Comparison of ENCODE assay signal across 23 cellular contexts in the genomic region with DNA sequence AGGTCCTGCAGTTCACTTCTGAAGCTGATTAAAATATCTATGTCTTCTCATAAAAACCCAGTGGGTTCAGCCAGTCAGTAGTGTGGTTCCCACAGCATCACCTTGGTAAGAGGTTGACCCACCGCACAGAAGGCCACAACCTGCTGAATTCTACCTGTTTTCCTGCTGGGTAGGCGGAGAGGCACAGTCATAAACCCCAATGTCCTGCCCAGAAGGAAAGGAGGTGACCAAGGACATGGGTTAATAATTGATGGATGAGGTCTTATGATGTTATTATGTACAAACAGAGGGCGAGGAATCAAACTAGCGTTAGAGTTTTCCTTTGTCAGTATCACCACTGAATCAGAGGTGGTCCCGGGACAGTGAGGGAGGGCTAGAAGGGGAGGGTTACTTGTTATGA.
"Had no signal": no experiment of that assay in that cellular context is flagged by ENCODE, and none has a peak within 500 bp of the region (broad histone marks: within the 10 kb centered on the region; RNA-seq: fewer than 3 reads in every experiment).

No MANE protein-coding gene starts in this region.

- H3K36me3 ChIP-seq: gastrocnemius medialis, left ventricle myocardium inferior, thoracic aorta, upper lobe of right lung had no signal

- ATAC-seq: gastrocnemius medialis, upper lobe of right lung had no signal

- H3K27ac Mint-ChIP-seq: activated naive CD4-positive, alpha-beta T cell treated with anti-CD3 and anti-CD28 coated beads, Interleukin-2, amount 10 ng/mL, durations not matched to agents 7 days and 5 days; endodermal cell; T-helper 1 cell treated with Interleukin-12 subunit alpha and Interleukin-12 subunit beta and Interleukin-4 antibody, amounts not matched to agents 30 μg/mL and 1 μg/mL, for 36 hours had no signal

- DNase-seq: activated CD4-positive, alpha-beta T cell treated with anti-CD3 and anti-CD28 coated beads for 4 hours; activated CD4-positive, alpha-beta T cell treated with anti-CD3 and anti-CD28 coated beads, Interleukin-2, amount 50 U/mL, for 48 hours; activated CD4-positive, CD25-positive, alpha-beta regulatory T cell; activated effector memory CD4-positive, alpha-beta T cell treated with anti-CD3 and anti-CD28 coated beads, Interleukin-2, amount 50 U/mL, for 16 hours; activated naive CD4-positive, alpha-beta T cell treated with anti-CD3 and anti-CD28 coated beads, Interleukin-2, amount 10 ng/mL, durations not matched to agents 7 days and 5 days; activated T-cell treated with anti-CD3 and anti-CD28 coated beads for 4 hours; amygdala; cerebellar nuclear complex; cortex of kidney; endodermal cell; esophagus squamous epithelium; gastrocnemius medialis; islet precursor cell; left ventricle myocardium inferior; midbrain; nucleus accumbens; retina; stimulated activated CD4-positive, alpha-beta T cell treated with anti-CD3 and anti-CD28 coated beads, Interleukin-4, amount 100 ng/mL, for 24 hours; stimulated activated naive CD4-positive, alpha-beta T cell treated with Interleukin-2 at 50 U/mL for 16 hours; T1000; upper lobe of right lung had no signal

- H3K9me3 ChIP-seq: esophagus squamous epithelium, gastrocnemius medialis, left ventricle myocardium inferior, thoracic aorta, upper lobe of right lung had no signal

- H3K4me1 ChIP-seq: upper lobe of right lung had no signal

- H3K9me3 Mint-ChIP-seq: activated naive CD4-positive, alpha-beta T cell treated with anti-CD3 and anti-CD28 coated beads, Interleukin-2, amount 10 ng/mL, durations not matched to agents 7 days and 5 days; endodermal cell; T-helper 1 cell treated with Interleukin-12 subunit alpha and Interleukin-12 subunit beta and Interleukin-4 antibody, amounts not matched to agents 30 μg/mL and 1 μg/mL, for 36 hours had no signal

- H3K4me1 Mint-ChIP-seq: activated naive CD4-positive, alpha-beta T cell treated with anti-CD3 and anti-CD28 coated beads, Interleukin-2, amount 10 ng/mL, durations not matched to agents 7 days and 5 days; endodermal cell had no signal

- H3K4me3 ChIP-seq: esophagus squamous epithelium, gastrocnemius medialis, left ventricle myocardium inferior, thoracic aorta, upper lobe of right lung had no signal

- H3K27ac ChIP-seq: gastrocnemius medialis, left ventricle myocardium inferior, thoracic aorta, upper lobe of right lung had no signal

- H3K36me3 Mint-ChIP-seq: activated naive CD4-positive, alpha-beta T cell treated with anti-CD3 and anti-CD28 coated beads, Interleukin-2, amount 10 ng/mL, durations not matched to agents 7 days and 5 days had no signal

- H3K27me3 ChIP-seq: esophagus squamous epithelium, gastrocnemius medialis, upper lobe of right lung had no signal

- H3K4me3 Mint-ChIP-seq: activated naive CD4-positive, alpha-beta T cell treated with anti-CD3 and anti-CD28 coated beads, Interleukin-2, amount 10 ng/mL, durations not matched to agents 7 days and 5 days; endodermal cell; T-helper 1 cell treated with Interleukin-12 subunit alpha and Interleukin-12 subunit beta and Interleukin-4 antibody, amounts not matched to agents 30 μg/mL and 1 μg/mL, for 36 hours had no signal
